15 cellular contexts compared by ENCODE assay signal in genomic region chr20:56417402-56417801, GRCh38. TPM values are rescaled to one million over a fixed set of nuclear protein-coding genes. Genes with fewer than 3 reads are reported as not detected.
DNase-seq lines count a peak whose midpoint lies in the region; ATAC-seq and TF ChIP-seq lines count a peak whose summit lies in the region.
"Had no signal": no experiment of that assay in that cellular context is flagged by ENCODE, and none has a peak within 500 bp of the region (broad histone marks: within the 10 kb centered on the region; RNA-seq: fewer than 3 reads in every experiment).

No MANE protein-coding gene starts in this region.

- H3K4me1 ChIP-seq in CD8-positive, alpha-beta memory T cell (ENCODE audit: insufficient read depth, low read length): peaks cover 97% of the 10 kb centered on the region
- H3K4me1 ChIP-seq in SJCRH30: peaks cover 7% of the 10 kb centered on the region

- H3K27me3 ChIP-seq in CD8-positive, alpha-beta memory T cell (ENCODE audit: insufficient read depth, low read length, poor library complexity, severe bottlenecking): no peaks in the 10 kb centered on the region
- no peaks in the 10 kb centered on the region for H3K27me3 ChIP-seq in SJCRH30

- H3K9me3 Mint-ChIP-seq in T-helper 2 cell treated with Interferon-gamma antibody and Interleukin-4, amounts not matched to agents 5 μg/mL and 100 μg/mL, for 36 hours: peaks cover 9% of the 10 kb centered on the region
- H3K9me3 Mint-ChIP-seq in CD8-positive, alpha-beta memory T cell: no peaks in the 10 kb centered on the region
- H3K9me3 Mint-ChIP-seq in activated naive CD8-positive, alpha-beta T cell treated with anti-CD3 and anti-CD28 coated beads, Interleukin-2, amount 50 U/mL, for 24 hours: no peaks in the 10 kb centered on the region
- H3K9me3 Mint-ChIP-seq in natural killer cell (no peaks in the 10 kb centered on the region), chondrocyte (ENCODE audit: low read depth) (no peaks in the 10 kb centered on the region)

- ATAC-seq in activated naive CD8-positive, alpha-beta T cell treated with anti-CD3 and anti-CD28 coated beads, Interleukin-2, amount 50 U/mL, for 24 hours: no peak
- ATAC-seq in natural killer cell (no peak), GM18511 (IDR thresholded peaks at IDR 0.05; ENCODE audit: unreplicated experiment) (no peak)
- ATAC-seq: HCT116, Right ventricle myocardium inferior had no signal

- intact Hi-C loops in natural killer cell (cut with micrococcal nuclease): no loop called here

- H3K9me3 ChIP-seq in CD8-positive, alpha-beta memory T cell (ENCODE audit: low read length): no peaks in the 10 kb centered on the region
- no peaks in the 10 kb centered on the region for H3K9me3 ChIP-seq in SJCRH30 (replicated peaks)
- H3K9me3 ChIP-seq: thoracic aorta had no signal

- no peak for DNase-seq in T-helper 2 cell treated with Interferon-gamma antibody and Interleukin-4, amounts not matched to agents 5 μg/mL and 100 μg/mL, for 36 hours (ENCODE audit: low spot score)
- DNase-seq in T-helper 2 cell (no peak), natural killer cell (no peak), chondrocyte (ENCODE audit: low spot score) (no peak), SJCRH30 (no peak)
- no peak for DNase-seq in CD8-positive, alpha-beta memory T cell
- no peak for DNase-seq in activated naive CD8-positive, alpha-beta T cell treated with anti-CD3 and anti-CD28 coated beads, Interleukin-2, amount 50 U/mL, for 24 hours
- DNase-seq: 8988T, islet precursor cell, NCI-H1694 had no signal

- H3K36me3 ChIP-seq in CD8-positive, alpha-beta memory T cell (ENCODE audit: insufficient read depth, low read length): no peaks in the 10 kb centered on the region
- H3K36me3 ChIP-seq in SJCRH30: peaks cover 7% of the 10 kb centered on the region
- H3K36me3 ChIP-seq: thoracic aorta had no signal

- H3K4me1 Mint-ChIP-seq in T-helper 2 cell treated with Interferon-gamma antibody and Interleukin-4, amounts not matched to agents 5 μg/mL and 100 μg/mL, for 36 hours (ENCODE audit: low read depth): peaks cover 46% of the 10 kb centered on the region
- H3K4me1 Mint-ChIP-seq in CD8-positive, alpha-beta memory T cell: peaks cover 72 to 86% (median 81%) of the 10 kb centered on the region in 3 donors
- H3K4me1 Mint-ChIP-seq in activated naive CD8-positive, alpha-beta T cell treated with anti-CD3 and anti-CD28 coated beads, Interleukin-2, amount 50 U/mL, for 24 hours: peaks cover 97% of the 10 kb centered on the region
- peaks cover 74 to 78% of the 10 kb centered on the region in 2 donors for H3K4me1 Mint-ChIP-seq in natural killer cell
- peaks cover 16% of the 10 kb centered on the region for H3K4me1 Mint-ChIP-seq in chondrocyte (ENCODE audit: low read depth)

- H3K4me3 ChIP-seq in CD8-positive, alpha-beta memory T cell (ENCODE audit: low read length): no peak overlapping the region
- no peak overlapping the region for H3K4me3 ChIP-seq in SJCRH30
- H3K4me3 ChIP-seq: thoracic aorta had no signal

- peak overlapping the region; percentile 66 for H3K27ac ChIP-seq in CD8-positive, alpha-beta memory T cell (ENCODE audit: low read depth, low read length)
- H3K27ac ChIP-seq in SJCRH30: no peak overlapping the region
- H3K27ac ChIP-seq: C4-2B had no signal

- no peak overlapping the region for H3K4me3 Mint-ChIP-seq in T-helper 2 cell treated with Interferon-gamma antibody and Interleukin-4, amounts not matched to agents 5 μg/mL and 100 μg/mL, for 36 hours
- peak overlapping the region; percentile 7 to 83 (median 32) for H3K4me3 Mint-ChIP-seq in CD8-positive, alpha-beta memory T cell
- H3K4me3 Mint-ChIP-seq in activated naive CD8-positive, alpha-beta T cell treated with anti-CD3 and anti-CD28 coated beads, Interleukin-2, amount 50 U/mL, for 24 hours: no peak overlapping the region
- H3K4me3 Mint-ChIP-seq in natural killer cell: no peak overlapping the region
- H3K4me3 Mint-ChIP-seq in chondrocyte (ENCODE audit: unreplicated experiment): no peak overlapping the region

- CTCF ChIA-PET in CD8-positive, alpha-beta memory T cell (lab: Charles Lee): interaction anchor here (1.4 kb wide), 1 partner anchor 17 kb away, joined by 3 read pairs; no protein-coding TSS in a partner anchor

- no peaks in the 10 kb centered on the region for H3K27me3 Mint-ChIP-seq in T-helper 2 cell treated with Interferon-gamma antibody and Interleukin-4, amounts not matched to agents 5 μg/mL and 100 μg/mL, for 36 hours (ENCODE audit: low read depth)
- peaks cover 0 to 1% of the 10 kb centered on the region in 2 donors for H3K27me3 Mint-ChIP-seq in CD8-positive, alpha-beta memory T cell
- no peaks in the 10 kb centered on the region for H3K27me3 Mint-ChIP-seq in activated naive CD8-positive, alpha-beta T cell treated with anti-CD3 and anti-CD28 coated beads, Interleukin-2, amount 50 U/mL, for 24 hours
- no peaks in the 10 kb centered on the region for H3K27me3 Mint-ChIP-seq in natural killer cell (ENCODE audit: low read depth in 2 of 2)
- H3K27me3 Mint-ChIP-seq in chondrocyte (ENCODE audit: low read depth): no peaks in the 10 kb centered on the region

- peak overlapping the region; percentile 3 for H3K27ac Mint-ChIP-seq in T-helper 2 cell treated with Interferon-gamma antibody and Interleukin-4, amounts not matched to agents 5 μg/mL and 100 μg/mL, for 36 hours
- peak overlapping the region in 7 of 8 donors; percentile 91 to 100 (median 95) for H3K27ac Mint-ChIP-seq in CD8-positive, alpha-beta memory T cell
- peak overlapping the region; percentile 94 for H3K27ac Mint-ChIP-seq in activated naive CD8-positive, alpha-beta T cell treated with anti-CD3 and anti-CD28 coated beads, Interleukin-2, amount 50 U/mL, for 24 hours
- H3K27ac Mint-ChIP-seq in natural killer cell (peak overlapping the region; percentile 76 to 79), chondrocyte (ENCODE audit: unreplicated experiment) (no peak overlapping the region)

- no peak for TF ChIP-seq CTCF in natural killer cell (IDR thresholded peaks at IDR 0.05)
- no peak for TF ChIP-seq CTCF in chondrocyte (IDR thresholded peaks at IDR 0.05)

- H3K36me3 Mint-ChIP-seq in T-helper 2 cell treated with Interferon-gamma antibody and Interleukin-4, amounts not matched to agents 5 μg/mL and 100 μg/mL, for 36 hours (ENCODE audit: low read depth): peaks cover 25% of the 10 kb centered on the region
- H3K36me3 Mint-ChIP-seq in CD8-positive, alpha-beta memory T cell: peaks cover 0 to 17% (median 15%) of the 10 kb centered on the region in 3 donors
- peaks cover 21% of the 10 kb centered on the region for H3K36me3 Mint-ChIP-seq in activated naive CD8-positive, alpha-beta T cell treated with anti-CD3 and anti-CD28 coated beads, Interleukin-2, amount 50 U/mL, for 24 hours (ENCODE audit: low read depth)
- no peaks in the 10 kb centered on the region for H3K36me3 Mint-ChIP-seq in natural killer cell
- H3K36me3 Mint-ChIP-seq in chondrocyte (ENCODE audit: low read depth): peaks cover 14% of the 10 kb centered on the region

- POLR2A ChIA-PET in CD8-positive, alpha-beta memory T cell (lab: Charles Lee): no interaction called here

RNA-seq across cellular contexts. Expression of gene CASS4, which starts 5.3 kb away (rescaled TPM):
- total RNA-seq in CD8-positive, alpha-beta memory T cell: 1 to 10 TPM; 3.7 TPM
- 5.6 TPM for polyA plus RNA-seq in CD8-positive, alpha-beta memory T cell
- total RNA-seq in natural killer cell: 10 to 100 TPM in 2 of 3 donors, 1 to 10 TPM in 1; 9.3 to 13.8 (median 13.4) TPM
- 0.10 to 0.39 TPM in 2 of 3 replicates, not detected in the other for total RNA-seq in chondrocyte
- total RNA-seq in SJCRH30 (2014; rRNA removed; shearing (Covaris generic)): 4.9 and 5.1 TPM in 2 replicates

RNA-seq across cellular contexts. Expression of gene CSTF1, which starts 25.0 kb away (rescaled TPM):
- 10 to 100 TPM; 54.2 to 54.7 TPM for total RNA-seq in CD8-positive, alpha-beta memory T cell
- polyA plus RNA-seq in CD8-positive, alpha-beta memory T cell: 37.0 TPM
- total RNA-seq in natural killer cell (10 to 100 TPM; 15.8 to 24.3 (median 18.5) TPM), chondrocyte (23.7 to 33.1 TPM (median 26.0 TPM) in 3 replicates)
- total RNA-seq in SJCRH30 (2014; rRNA removed; shearing (Covaris generic)): 158 and 167 TPM in 2 replicates

RNA-seq across cellular contexts. Expression of gene AURKA, which starts 25.4 kb away (rescaled TPM):
- total RNA-seq in CD8-positive, alpha-beta memory T cell: 10 to 100 TPM; 49.2 to 50.8 TPM
- polyA plus RNA-seq in CD8-positive, alpha-beta memory T cell: 1.7 TPM
- total RNA-seq in natural killer cell (1 to 10 TPM; 1.5 to 2.9 (median 2.0) TPM), chondrocyte (8.7 to 10.5 TPM (median 9.6 TPM) in 3 replicates)
- total RNA-seq in SJCRH30 (2014; rRNA removed; shearing (Covaris generic)): 225 and 240 TPM in 2 replicates

RNA-seq across cellular contexts. Expression of gene RTF2, which starts 51.0 kb away (rescaled TPM):
- total RNA-seq in CD8-positive, alpha-beta memory T cell: 10 to 100 TPM; 82.5 to 85.1 TPM
- polyA plus RNA-seq in CD8-positive, alpha-beta memory T cell: 121 TPM
- total RNA-seq in natural killer cell (10 to 100 TPM; 81.5 to 89.1 (median 83.4) TPM), chondrocyte (61.2 to 79.3 TPM (median 64.7 TPM) in 3 replicates)
- total RNA-seq in SJCRH30 (2014; rRNA removed; shearing (Covaris generic)): 188 and 199 TPM in 2 replicates

RNA-seq across cellular contexts. Expression of gene FAM210B, which starts 58.6 kb away (rescaled TPM):
- total RNA-seq in CD8-positive, alpha-beta memory T cell: 1 to 10 TPM; 6.3 to 6.7 TPM
- polyA plus RNA-seq in CD8-positive, alpha-beta memory T cell: 31.8 TPM
- total RNA-seq in natural killer cell (10 to 100 TPM in 1 of 3 donors, 1 to 10 TPM in 2; 6.4 to 11.5 (median 8.8) TPM), chondrocyte (32.2 to 44.0 TPM (median 32.6 TPM) in 3 replicates)
- total RNA-seq in SJCRH30 (2014; rRNA removed; shearing (Covaris generic)): 106 and 110 TPM in 2 replicates

Comparison
In these comparisons a context has a peak if more than half of its experiments do, and no peak if none do; other contexts are left out.
1. H3K4me3 Mint-ChIP-seq: peak in CD8-positive, alpha-beta memory T cell (7 of 7); none in T-helper 2 cell treated with Interferon-gamma antibody and Interleukin-4, amounts not matched to agents 5 μg/mL and 100 μg/mL, for 36 hours (single experiment), activated naive CD8-positive, alpha-beta T cell treated with anti-CD3 and anti-CD28 coated beads, Interleukin-2, amount 50 U/mL, for 24 hours (single experiment), natural killer cell (single experiment) and chondrocyte (single experiment).